1 cellular context compared by ENCODE assay signal in genomic region chr16:21599994-21600773, GRCh38.
TF ChIP-seq lines count a peak whose summit lies in the region.

No MANE protein-coding gene starts in this region.

TF ChIP-seq in HepG2, 621 proteins besides CTCF, POLR2A, EP300 and RAD21 (continued from another document and continues in another):
- no peak; the same call in 1 of the 2 replicates for TF ChIP-seq ARID4A (CRISPR knock-in tag; IDR thresholded peaks at IDR 0.05; ENCODE audit: borderline replicate concordance)
- no peak; the same call in none of the 2 replicates for TF ChIP-seq UBTF (CRISPR knock-in tag; IDR thresholded peaks at IDR 0.05)
- no peak for TF ChIP-seq ZNF713 (CRISPR knock-in tag; IDR thresholded peaks at IDR 0.05)
- peak; percentile 48; the same call in 1 of the 2 replicates for TF ChIP-seq HOXD1 (CRISPR knock-in tag; IDR thresholded peaks at IDR 0.05)
- TF ChIP-seq KMT2B (CRISPR knock-in tag; IDR thresholded peaks at IDR 0.05) = no peak
- TF ChIP-seq SIN3B (IDR thresholded peaks at IDR 0.05; ENCODE audit: low read length) = no peak
- TF ChIP-seq ATF1 (CRISPR knock-in tag; IDR thresholded peaks at IDR 0.05) = no peak
- TF ChIP-seq ZNF552 (CRISPR knock-in tag; IDR thresholded peaks at IDR 0.05; ENCODE audit: borderline replicate concordance) = no peak
- peak; percentile 55 for TF ChIP-seq ZGPAT (CRISPR knock-in tag; IDR thresholded peaks at IDR 0.05)
- TF ChIP-seq MED8 (CRISPR knock-in tag; IDR thresholded peaks at IDR 0.05; ENCODE audit: insufficient replicate concordance) = peak; percentile 14
- no peak for TF ChIP-seq ZBTB2 (CRISPR knock-in tag; IDR thresholded peaks at IDR 0.05; ENCODE audit: low read depth)
- TF ChIP-seq ASH2L (IDR thresholded peaks at IDR 0.05; ENCODE audit: insufficient read length, low read depth, low read length) = peak; percentile 7
- no peak for TF ChIP-seq NFATC3 (CRISPR knock-in tag; IDR thresholded peaks at IDR 0.05)
- peak; percentile 60 for TF ChIP-seq CEBPG (CRISPR knock-in tag; IDR thresholded peaks at IDR 0.05)
- no peak for TF ChIP-seq KDM4B (CRISPR knock-in tag; IDR thresholded peaks at IDR 0.05)
- TF ChIP-seq NRL (CRISPR knock-in tag; IDR thresholded peaks at IDR 0.05; ENCODE audit: borderline replicate concordance) = no peak
- no peak for TF ChIP-seq ZNF746 (CRISPR knock-in tag; IDR thresholded peaks at IDR 0.05)
- peak in 1 of 2 experiments; percentile 81; a peak in 3 of 4 replicates for TF ChIP-seq HMGXB4 (CRISPR knock-in tag; IDR thresholded peaks at IDR 0.05; ENCODE audit: borderline replicate concordance in 1 of 2, low read depth in 1 of 2)
- 0 out of 2 replicates have a peak, but pooled peaks have one; percentile 48 for TF ChIP-seq ZBTB25 (CRISPR knock-in tag; IDR thresholded peaks at IDR 0.05)
- TF ChIP-seq ZBTB3 (CRISPR knock-in tag; IDR thresholded peaks at IDR 0.05; ENCODE audit: borderline replicate concordance, low read depth) = 0 out of 2 replicates have a peak, but pooled peaks have one; percentile 77
- TF ChIP-seq HNRNPL (IDR thresholded peaks at IDR 0.05; ENCODE audit: low read depth, low read length) = no peak; the same call in 1 of the 2 replicates
- TF ChIP-seq ARNTL (CRISPR knock-in tag; IDR thresholded peaks at IDR 0.05) = 0 out of 2 replicates have a peak, but pooled peaks have one; percentile 40
- TF ChIP-seq ZNF101 (CRISPR knock-in tag; IDR thresholded peaks at IDR 0.05; ENCODE audit: borderline replicate concordance, low read depth) = no peak
- no peak for TF ChIP-seq IKZF1 (IDR thresholded peaks at IDR 0.05)
- no peak for TF ChIP-seq NR2F6 (IDR thresholded peaks at IDR 0.05)
- no peak; the same call in 1 of the 2 replicates for TF ChIP-seq NR2F6 (CRISPR knock-in tag; IDR thresholded peaks at IDR 0.05)
- no peak for TF ChIP-seq CHD4 (IDR thresholded peaks at IDR 0.05; ENCODE audit: borderline replicate concordance, low read length)
- TF ChIP-seq ZNF468 (CRISPR knock-in tag; IDR thresholded peaks at IDR 0.05) = no peak
- no peak for TF ChIP-seq SOX13 (IDR thresholded peaks at IDR 0.05)
- no peak for TF ChIP-seq SOX13 (CRISPR knock-in tag; conservative IDR thresholded peaks at IDR 0.05 in 1 of 2, IDR thresholded peaks at IDR 0.05 in 1 of 2)
- TF ChIP-seq SNAI1 (CRISPR knock-in tag; IDR thresholded peaks at IDR 0.05; ENCODE audit: borderline replicate concordance) = no peak
- TF ChIP-seq ZNF484 (CRISPR knock-in tag; IDR thresholded peaks at IDR 0.05; ENCODE audit: borderline replicate concordance, low read depth) = peak; percentile 42; the same call in 1 of the 2 replicates
- TF ChIP-seq ZNF761 (CRISPR knock-in tag; conservative IDR thresholded peaks at IDR 0.05) = no peak
- TF ChIP-seq KLF13 (CRISPR knock-in tag; IDR thresholded peaks at IDR 0.05) = no peak
- TF ChIP-seq ZNF513 (CRISPR knock-in tag; conservative IDR thresholded peaks at IDR 0.05) = no peak
- no peak for TF ChIP-seq DZIP1 (CRISPR knock-in tag; IDR thresholded peaks at IDR 0.05)
- TF ChIP-seq MAF1 (CRISPR knock-in tag; IDR thresholded peaks at IDR 0.05; ENCODE audit: borderline replicate concordance) = no peak; the same call in 1 of the 2 replicates
- no peak for TF ChIP-seq ZC3H4 (CRISPR knock-in tag; IDR thresholded peaks at IDR 0.05; ENCODE audit: borderline replicate concordance)
- no peak for TF ChIP-seq EED (CRISPR knock-in tag; IDR thresholded peaks at IDR 0.05)
- no peak for TF ChIP-seq ZNF432 (CRISPR knock-in tag; IDR thresholded peaks at IDR 0.05; ENCODE audit: borderline replicate concordance)
- 0 out of 2 replicates have a peak, but pooled peaks have one; percentile 11 for TF ChIP-seq ZNF670 (CRISPR knock-in tag; IDR thresholded peaks at IDR 0.05; ENCODE audit: borderline replicate concordance)
- TF ChIP-seq POGK (CRISPR knock-in tag; conservative IDR thresholded peaks at IDR 0.05) = no peak
- TF ChIP-seq ZNF615 (CRISPR knock-in tag; IDR thresholded peaks at IDR 0.05; ENCODE audit: borderline replicate concordance) = no peak
